ENCODE assay signal across 24 cellular contexts in the genomic region with DNA sequence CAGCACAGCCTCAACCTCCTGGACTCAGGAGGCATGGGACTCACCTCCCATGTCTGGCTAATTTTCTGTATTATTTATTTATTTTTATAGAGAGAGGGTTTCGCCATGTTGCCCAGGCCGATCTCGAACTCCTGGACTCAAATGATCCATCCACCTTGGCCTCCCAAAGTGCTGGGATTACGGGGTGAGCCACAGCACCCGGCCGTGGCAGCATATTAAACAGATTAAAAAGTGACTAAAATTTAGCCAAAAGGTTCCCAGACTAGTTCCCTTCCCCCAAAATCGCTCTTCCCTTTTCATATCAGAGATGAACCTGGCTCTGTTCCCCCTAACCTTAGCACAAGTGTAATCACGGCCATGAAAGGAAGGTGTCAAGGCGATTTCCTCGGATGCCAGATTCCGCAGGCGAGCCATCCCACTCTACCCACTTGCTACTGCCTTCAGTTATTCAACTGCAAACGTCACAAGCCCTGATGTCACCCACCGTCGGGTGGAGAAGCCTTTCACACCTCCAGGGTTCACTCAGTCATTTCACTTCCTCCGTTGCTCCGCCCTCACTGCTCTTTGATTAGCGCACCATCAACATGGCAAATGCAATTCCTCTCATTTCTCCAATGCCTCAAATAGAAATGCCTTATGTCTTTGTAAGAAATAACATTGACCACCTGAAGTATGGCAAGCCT.
DNase-seq lines count a peak whose midpoint lies in the region; ATAC-seq and TF ChIP-seq lines count a peak whose summit lies in the region.
"Had no signal": no experiment of that assay in that cellular context is flagged by ENCODE, and none has a peak within 500 bp of the region (broad histone marks: within the 10 kb centered on the region; RNA-seq: fewer than 3 reads in every experiment).

No MANE protein-coding gene starts in this region.

- ATAC-seq in activated naive CD4-positive, alpha-beta T cell treated with anti-CD3 and anti-CD28 coated beads, Interleukin-2, amount 50 U/mL, for 72 hours, result no peak
- peak; percentile 68 for ATAC-seq in central memory CD8-positive, alpha-beta T cell (replicated peaks; ENCODE audit: extremely low read depth, poor library complexity, severe bottlenecking)
- ATAC-seq in stimulated activated memory B cell treated with anti-CD40 and anti-IgM and Interleukin-4, amounts not matched to agents 10 μg/mL and 1 μg/mL and 100 μg/mL, for 72 hours, result no peak
- no peak for ATAC-seq in GM21447 (IDR thresholded peaks at IDR 0.05; ENCODE audit: unreplicated experiment)
- ATAC-seq: activated T-cell treated with anti-CD3 and anti-CD28 coated beads, Interleukin-2, amount 50 U/mL, for 4 hours; gastroesophageal sphincter had no signal

- no peaks in the 10 kb centered on the region for H3K36me3 ChIP-seq in HEK293 (ENCODE audit: control insufficient read depth in 2 of 2, insufficient read depth in 1 of 2, low read length in 2 of 2)
- peaks cover 4% of the 10 kb centered on the region for H3K36me3 ChIP-seq in osteoblast (ENCODE audit: insufficient read depth, low read length)
- H3K36me3 ChIP-seq: colonic mucosa, uterus, WERI-Rb-1 had no signal

- H3K27ac Mint-ChIP-seq in activated naive CD4-positive, alpha-beta T cell treated with anti-CD3 and anti-CD28 coated beads, Interleukin-2, amount 50 U/mL, for 72 hours, result peak overlapping the region; percentile 72 to 77
- peak overlapping the region; percentile 45 for H3K27ac Mint-ChIP-seq in central memory CD8-positive, alpha-beta T cell (ENCODE audit: low read depth)
- H3K27ac Mint-ChIP-seq in stimulated activated memory B cell treated with anti-CD40 and anti-IgM and Interleukin-4, amounts not matched to agents 10 μg/mL and 1 μg/mL and 100 μg/mL, for 72 hours, result no peak overlapping the region
- H3K27ac Mint-ChIP-seq: activated naive CD8-positive, alpha-beta T cell treated with anti-CD3 and anti-CD28 coated beads for 36 hours; endodermal cell; T-helper 2 cell treated with Interferon-gamma antibody and Interleukin-4, amounts not matched to agents 5 μg/mL and 100 μg/mL, for 36 hours had no signal

- peaks cover 93% of the 10 kb centered on the region for H3K79me2 ChIP-seq in osteoblast (ENCODE audit: insufficient read depth, low read length)

- POLR2A ChIA-PET in HEK293 (lab: Yijun Ruan, JAX), result no interaction called here

- no peaks in the 10 kb centered on the region for H3K36me3 Mint-ChIP-seq in activated naive CD4-positive, alpha-beta T cell treated with anti-CD3 and anti-CD28 coated beads, Interleukin-2, amount 50 U/mL, for 72 hours
- peaks cover 7% of the 10 kb centered on the region for H3K36me3 Mint-ChIP-seq in central memory CD8-positive, alpha-beta T cell (ENCODE audit: insufficient read depth)
- peaks cover 25% of the 10 kb centered on the region for H3K36me3 Mint-ChIP-seq in stimulated activated memory B cell treated with anti-CD40 and anti-IgM and Interleukin-4, amounts not matched to agents 10 μg/mL and 1 μg/mL and 100 μg/mL, for 72 hours

- no peaks in the 10 kb centered on the region for H3K27me3 ChIP-seq in osteoblast (ENCODE audit: insufficient read depth, low read length)
- H3K27me3 ChIP-seq: BLaER1, colonic mucosa, gastroesophageal sphincter, uterus had no signal

- no peak for DNase-seq in activated naive CD4-positive, alpha-beta T cell treated with anti-CD3 and anti-CD28 coated beads, Interleukin-2, amount 50 U/mL, for 72 hours (ENCODE audit: low spot score in 2 of 2)
- DNase-seq in activated naive CD4-positive, alpha-beta T cell (lab: John Stamatoyannopoulos, UW), result no peak
- peak in 1 of 2 donors; percentile 15 for DNase-seq in central memory CD8-positive, alpha-beta T cell (ENCODE audit: low spot score in 2 of 2)
- DNase-seq in osteoblast (ENCODE audit: insufficient read length, low spot score, missing footprints) (no peak), activated gamma-delta T cell (lab: John Stamatoyannopoulos, UW) (no peak)
- DNase-seq: ACHN; activated naive CD8-positive, alpha-beta T cell treated with anti-CD3 and anti-CD28 coated beads for 36 hours; activated T-cell treated with anti-CD3 and anti-CD28 coated beads, Interleukin-2, amount 50 U/mL, for 4 hours; Calu3; colonic mucosa; endodermal cell; mammary epithelial cell; NCI-H1417 treated with DMSO at 0.1 percent for 48 hours; NCI-H510A treated with DMSO at 0.1 percent for 48 hours; NK-92 treated with Interleukin-12 subunit alpha and Interleukin-12 subunit beta, amount 100 ng/mL, for 24 hours; uterus; WERI-Rb-1 had no signal

- H3K4me3 Mint-ChIP-seq in central memory CD8-positive, alpha-beta T cell, result no peak overlapping the region
- H3K4me3 Mint-ChIP-seq in stimulated activated memory B cell treated with anti-CD40 and anti-IgM and Interleukin-4, amounts not matched to agents 10 μg/mL and 1 μg/mL and 100 μg/mL, for 72 hours, result no peak overlapping the region
- H3K4me3 Mint-ChIP-seq: activated naive CD8-positive, alpha-beta T cell treated with anti-CD3 and anti-CD28 coated beads for 36 hours; activated T-cell treated with anti-CD3 and anti-CD28 coated beads, Interleukin-2, amount 50 U/mL, for 4 hours; endodermal cell; T-helper 2 cell treated with Interferon-gamma antibody and Interleukin-4, amounts not matched to agents 5 μg/mL and 100 μg/mL, for 36 hours had no signal

- no peaks in the 10 kb centered on the region for H3K9me3 Mint-ChIP-seq in activated naive CD4-positive, alpha-beta T cell treated with anti-CD3 and anti-CD28 coated beads, Interleukin-2, amount 50 U/mL, for 72 hours
- H3K9me3 Mint-ChIP-seq in central memory CD8-positive, alpha-beta T cell, result no peaks in the 10 kb centered on the region
- H3K9me3 Mint-ChIP-seq in stimulated activated memory B cell treated with anti-CD40 and anti-IgM and Interleukin-4, amounts not matched to agents 10 μg/mL and 1 μg/mL and 100 μg/mL, for 72 hours, result no peaks in the 10 kb centered on the region
- H3K9me3 Mint-ChIP-seq: activated naive CD8-positive, alpha-beta T cell treated with anti-CD3 and anti-CD28 coated beads for 36 hours; activated T-cell treated with anti-CD3 and anti-CD28 coated beads, Interleukin-2, amount 50 U/mL, for 4 hours; endodermal cell; T-helper 2 cell treated with Interferon-gamma antibody and Interleukin-4, amounts not matched to agents 5 μg/mL and 100 μg/mL, for 36 hours had no signal

- TF ChIP-seq CTCF in HEK293 (tag by site-specific recombination; IDR thresholded peaks at IDR 0.05), result no peak
- TF ChIP-seq CTCF in osteoblast (IDR thresholded peaks at IDR 0.05; ENCODE audit: extremely low read depth, low read depth, low read length), result no peak

- no peak overlapping the region for H2AFZ ChIP-seq in osteoblast (ENCODE audit: low read length)
- H2AFZ ChIP-seq: GM23248 had no signal

- CTCF ChIA-PET in HEK293 (lab: Yijun Ruan, JAX), result interaction anchor here (0.6 to 0.7 kb wide), 4 partner anchors 22 to 317 kb away, joined by 3 to 5 read pairs (median 3); no protein-coding TSS in a partner anchor

- H3K27ac ChIP-seq in HEK293 (ENCODE audit: extremely low read depth, low read depth, low read length) (no peak overlapping the region), osteoblast (ENCODE audit: low read depth, low read length) (peak overlapping the region; percentile 50)
- H3K27ac ChIP-seq: BLaER1, colonic mucosa, GM23248, uterus, WERI-Rb-1 had no signal

- H4K20me1 ChIP-seq in osteoblast (ENCODE audit: insufficient read depth, low read length), result peaks cover under 1% of the 10 kb centered on the region

- H3K27me3 Mint-ChIP-seq in central memory CD8-positive, alpha-beta T cell, result no peaks in the 10 kb centered on the region
- H3K27me3 Mint-ChIP-seq in stimulated activated memory B cell treated with anti-CD40 and anti-IgM and Interleukin-4, amounts not matched to agents 10 μg/mL and 1 μg/mL and 100 μg/mL, for 72 hours, result no peaks in the 10 kb centered on the region
- H3K27me3 Mint-ChIP-seq: activated naive CD8-positive, alpha-beta T cell treated with anti-CD3 and anti-CD28 coated beads for 36 hours had no signal

- H3K4me3 ChIP-seq in HEK293 (ENCODE audit: low read depth, low read length) (no peak overlapping the region), osteoblast (ENCODE audit: insufficient read depth, low read length) (no peak overlapping the region)
- H3K4me3 ChIP-seq: BLaER1, colonic mucosa, gastroesophageal sphincter, GM23248, uterus had no signal

- H3K4me2 ChIP-seq in osteoblast (ENCODE audit: insufficient read depth, low read length), result peak overlapping the region; percentile 57
- H3K4me2 ChIP-seq: BLaER1 had no signal

- H3K4me1 ChIP-seq in HEK293 (ENCODE audit: control insufficient read depth, insufficient read depth, low read length), result no peaks in the 10 kb centered on the region
- H3K4me1 ChIP-seq in osteoblast (ENCODE audit: insufficient read depth, low read length), result peaks cover 12% of the 10 kb centered on the region
- H3K4me1 ChIP-seq: colonic mucosa, uterus had no signal

- H3K9me3 ChIP-seq in HEK293 (ENCODE audit: control insufficient read depth, insufficient read depth, low read depth, low read length) (no peaks in the 10 kb centered on the region), osteoblast (ENCODE audit: low read depth, low read length) (no peaks in the 10 kb centered on the region)
- H3K9me3 ChIP-seq: BLaER1, colonic mucosa, gastroesophageal sphincter, uterus had no signal

- H3K4me1 Mint-ChIP-seq in central memory CD8-positive, alpha-beta T cell, result peaks cover 41% of the 10 kb centered on the region
- peaks cover 21% of the 10 kb centered on the region for H3K4me1 Mint-ChIP-seq in stimulated activated memory B cell treated with anti-CD40 and anti-IgM and Interleukin-4, amounts not matched to agents 10 μg/mL and 1 μg/mL and 100 μg/mL, for 72 hours

TF ChIP-seq in HEK293, 187 proteins besides CTCF, POLR2A, EP300 and RAD21:
- 0 out of 2 replicates have a peak, but pooled peaks have one; percentile 17 for TF ChIP-seq ZFHX2 (tag by site-specific recombination; conservative IDR thresholded peaks at IDR 0.05)
- peak; percentile 61 for TF ChIP-seq EGR2 (tag by site-specific recombination; IDR thresholded peaks at IDR 0.05; ENCODE audit: low read depth)
- no peak for TF ChIP-seq KLF10 (tag by site-specific recombination; IDR thresholded peaks at IDR 0.05)
